In genomic region chr4:107740950-107741701, GRCh38 we compare ENCODE assay signal across 13 cellular contexts. TPM values are rescaled to one million over a fixed set of nuclear protein-coding genes. Genes with fewer than 3 reads are reported as not detected.
DNase-seq lines count a peak whose midpoint lies in the region; ATAC-seq and TF ChIP-seq lines count a peak whose summit lies in the region.
"Had no signal": no experiment of that assay in that cellular context is flagged by ENCODE, and none has a peak within 500 bp of the region (broad histone marks: within the 10 kb centered on the region; RNA-seq: fewer than 3 reads in every experiment).

No MANE protein-coding gene starts in this region.

- H3K4me2 ChIP-seq in MM.1S (ENCODE audit: low read depth, low read length): no peak overlapping the region
- H3K4me2 ChIP-seq: BLaER1 treated with 17β-estradiol and CSF1 and Interleukin-3, amounts not matched to agents 10 nM and 100 nM had no signal

- H3K27ac ChIP-seq in MM.1S (ENCODE audit: low read length): no peak overlapping the region
- H3K27ac ChIP-seq: BLaER1 treated with 17β-estradiol and CSF1 and Interleukin-3, amounts not matched to agents 10 nM and 100 nM had no signal

- H3K9me2 ChIP-seq in MM.1S (replicated peaks; ENCODE audit: insufficient read depth, low read length): no peaks in the 10 kb centered on the region

- H3K4me3 Mint-ChIP-seq in nephron progenitor cell: peak overlapping the region; percentile 19
- H3K4me3 Mint-ChIP-seq: activated naive CD8-positive, alpha-beta T cell had no signal

- H3K4me1 Mint-ChIP-seq in nephron progenitor cell: peaks cover 14% of the 10 kb centered on the region

- no peaks in the 10 kb centered on the region for H3K36me3 ChIP-seq in MM.1S (replicated peaks; ENCODE audit: insufficient read depth, low read length)
- H3K36me3 ChIP-seq: BLaER1 treated with 17β-estradiol and CSF1 and Interleukin-3, amounts not matched to agents 10 nM and 100 nM; pancreas had no signal

- H3K9ac ChIP-seq in MM.1S (ENCODE audit: low read length): no peak overlapping the region
- H3K9ac ChIP-seq: BLaER1 treated with 17β-estradiol and CSF1 and Interleukin-3, amounts not matched to agents 10 nM and 100 nM had no signal

- no peaks in the 10 kb centered on the region for H3K9me3 ChIP-seq in MM.1S (replicated peaks; ENCODE audit: insufficient read depth, low read length)
- H3K9me3 ChIP-seq: pancreas had no signal

- H3F3A ChIP-seq in MM.1S (ENCODE audit: insufficient read depth, low read length): peaks cover 14% of the 10 kb centered on the region

- ATAC-seq in Right ventricle myocardium inferior (peak; percentile 36), HG02763 (IDR thresholded peaks at IDR 0.05; ENCODE audit: unreplicated experiment) (no peak), GM21529 (IDR thresholded peaks at IDR 0.05; ENCODE audit: unreplicated experiment) (no peak)

- no peak overlapping the region for H2AFZ ChIP-seq in MM.1S (ENCODE audit: low read length)

- no peaks in the 10 kb centered on the region for H3K27me3 ChIP-seq in MM.1S (replicated peaks; ENCODE audit: insufficient read depth, low read length)
- H3K27me3 ChIP-seq: BLaER1 treated with 17β-estradiol and CSF1 and Interleukin-3, amounts not matched to agents 10 nM and 100 nM; pancreas had no signal

- peaks cover 2% of the 10 kb centered on the region for H3K27me3 Mint-ChIP-seq in nephron progenitor cell (ENCODE audit: low read depth, poor library complexity)
- H3K27me3 Mint-ChIP-seq: activated naive CD8-positive, alpha-beta T cell had no signal

- no peak for DNase-seq in Right ventricle myocardium inferior (ENCODE audit: missing footprints)
- no peak for DNase-seq in cardiac septum (ENCODE audit: low spot score)
- DNase-seq in fibroblast of peridontal ligament (ENCODE audit: extremely low read depth): peak; percentile 89
- DNase-seq in nephron progenitor cell: peak; percentile 23
- DNase-seq in MM.1S: no peak
- no peak for DNase-seq in central memory CD4-positive, alpha-beta T cell
- DNase-seq: H7; NK-92 treated with Interleukin-12 subunit alpha and Interleukin-12 subunit beta, amount 100 ng/mL, for 24 hours had no signal

- H3K36me3 Mint-ChIP-seq in nephron progenitor cell (ENCODE audit: low read depth): peaks cover 10% of the 10 kb centered on the region

- TF ChIP-seq CTCF in nephron progenitor cell (IDR thresholded peaks at IDR 0.05) (no peak), MM.1S (IDR thresholded peaks at IDR 0.05; ENCODE audit: low read length) (no peak)

- no peak overlapping the region for H3K4me3 ChIP-seq in MM.1S (ENCODE audit: low read length)
- H3K4me3 ChIP-seq: BLaER1 treated with 17β-estradiol and CSF1 and Interleukin-3, amounts not matched to agents 10 nM and 100 nM; pancreas had no signal

- peaks cover 22% of the 10 kb centered on the region for H3K9me3 Mint-ChIP-seq in nephron progenitor cell

- peak overlapping the region; percentile 98 for H3K27ac Mint-ChIP-seq in nephron progenitor cell
- H3K27ac Mint-ChIP-seq: activated naive CD8-positive, alpha-beta T cell had no signal

- peaks cover 38% of the 10 kb centered on the region for H3K4me1 ChIP-seq in MM.1S (ENCODE audit: low read length)
- H3K4me1 ChIP-seq: BLaER1 treated with 17β-estradiol and CSF1 and Interleukin-3, amounts not matched to agents 10 nM and 100 nM had no signal

- H3K79me2 ChIP-seq in MM.1S (ENCODE audit: low read length): no peaks in the 10 kb centered on the region

- H4K20me1 ChIP-seq in MM.1S (ENCODE audit: insufficient read depth, low read length): no peaks in the 10 kb centered on the region
- H4K20me1 ChIP-seq: BLaER1 treated with 17β-estradiol and CSF1 and Interleukin-3, amounts not matched to agents 10 nM and 100 nM had no signal

- intact Hi-C loops in Right ventricle myocardium inferior (cut with DNase I): no loop called here
- intact Hi-C loops in cardiac septum (cut with DNase I): no loop called here

RNA-seq across cellular contexts. Expression of gene PAPSS1, which starts 21.1 kb away (rescaled TPM):
- 10.0 TPM for total RNA-seq in Right ventricle myocardium inferior
- total RNA-seq in cardiac septum: 13.8 TPM

Comparison
In these comparisons a context has a peak if more than half of its experiments do, and no peak if none do; other contexts are left out.
1. DNase-seq: peak in fibroblast of peridontal ligament (single experiment) and nephron progenitor cell (single experiment); none in Right ventricle myocardium inferior (single experiment), cardiac septum (single experiment), MM.1S (single experiment) and central memory CD4-positive, alpha-beta T cell (single experiment).